In the genomic region with DNA sequence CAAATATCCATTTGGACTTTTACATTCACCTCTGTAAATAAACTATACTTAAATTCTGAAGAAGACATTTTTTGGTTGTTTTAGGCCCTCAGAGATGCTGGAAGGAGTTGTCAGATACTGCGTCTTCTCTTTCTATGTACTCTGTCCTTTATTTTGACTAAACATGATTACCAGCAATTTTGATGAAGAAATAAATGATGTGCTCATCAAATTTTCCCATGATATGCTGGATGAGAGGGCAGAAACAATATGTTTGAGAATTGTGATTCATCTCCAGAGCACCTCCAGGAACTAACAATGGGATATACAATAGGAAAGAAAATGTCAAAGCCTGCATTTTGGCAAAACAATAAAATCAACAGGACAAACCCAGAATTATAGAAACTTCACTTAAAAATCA, we compare ENCODE assay signal across 3 cellular contexts.
A peak's percentile ranks its signal among the peaks of the same experiment; 100 is the strongest.
TF ChIP-seq lines count a peak whose summit lies in the region.

No MANE protein-coding gene starts in this region.

TF ChIP-seq in HepG2, 621 proteins besides CTCF, POLR2A, EP300 and RAD21:
- TF ChIP-seq MAFF (IDR thresholded peaks at IDR 0.05; ENCODE audit: low read depth, low read length) (peak; percentile 67), RFXAP (CRISPR knock-in tag; IDR thresholded peaks at IDR 0.05; ENCODE audit: borderline replicate concordance) (no peak), MAFK (conservative IDR thresholded peaks at IDR 0.05 in 1 of 2, IDR thresholded peaks at IDR 0.05 in 1 of 2; ENCODE audit: low read length in 2 of 2) (peak; percentile 71 to 79)
- TF ChIP-seq, protein P1, sequence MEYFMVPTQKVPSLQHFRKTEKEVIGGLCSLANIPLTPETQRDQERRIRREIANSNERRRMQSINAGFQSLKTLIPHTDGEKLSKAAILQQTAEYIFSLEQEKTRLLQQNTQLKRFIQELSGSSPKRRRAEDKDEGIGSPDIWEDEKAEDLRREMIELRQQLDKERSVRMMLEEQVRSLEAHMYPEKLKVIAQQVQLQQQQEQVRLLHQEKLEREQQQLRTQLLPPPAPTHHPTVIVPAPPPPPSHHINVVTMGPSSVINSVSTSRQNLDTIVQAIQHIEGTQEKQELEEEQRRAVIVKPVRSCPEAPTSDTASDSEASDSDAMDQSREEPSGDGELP (IDR thresholded peaks at IDR 0.05; ENCODE audit: borderline replicate concordance, low read depth), result no peak

TF ChIP-seq in A549, 52 proteins besides CTCF, POLR2A, EP300 and RAD21:
- TF ChIP-seq MAX (IDR thresholded peaks at IDR 0.05) (no peak), MAFK (IDR thresholded peaks at IDR 0.05; ENCODE audit: partially characterized antibody) (peak; percentile 38), MAZ (IDR thresholded peaks at IDR 0.05; ENCODE audit: borderline replicate concordance, low read depth, low read length) (no peak)

TF ChIP-seq in IMR-90, 13 proteins besides CTCF, POLR2A, EP300 and RAD21:
- TF ChIP-seq CEBPB (IDR thresholded peaks at IDR 0.05; ENCODE audit: low read depth, low read length), result no peak
- peak; percentile 38 for TF ChIP-seq MAFK (IDR thresholded peaks at IDR 0.05; ENCODE audit: low read depth, low read length)
TF ChIP-seq in IMR-90: peak in this region for 1.
